In the genomic region with DNA sequence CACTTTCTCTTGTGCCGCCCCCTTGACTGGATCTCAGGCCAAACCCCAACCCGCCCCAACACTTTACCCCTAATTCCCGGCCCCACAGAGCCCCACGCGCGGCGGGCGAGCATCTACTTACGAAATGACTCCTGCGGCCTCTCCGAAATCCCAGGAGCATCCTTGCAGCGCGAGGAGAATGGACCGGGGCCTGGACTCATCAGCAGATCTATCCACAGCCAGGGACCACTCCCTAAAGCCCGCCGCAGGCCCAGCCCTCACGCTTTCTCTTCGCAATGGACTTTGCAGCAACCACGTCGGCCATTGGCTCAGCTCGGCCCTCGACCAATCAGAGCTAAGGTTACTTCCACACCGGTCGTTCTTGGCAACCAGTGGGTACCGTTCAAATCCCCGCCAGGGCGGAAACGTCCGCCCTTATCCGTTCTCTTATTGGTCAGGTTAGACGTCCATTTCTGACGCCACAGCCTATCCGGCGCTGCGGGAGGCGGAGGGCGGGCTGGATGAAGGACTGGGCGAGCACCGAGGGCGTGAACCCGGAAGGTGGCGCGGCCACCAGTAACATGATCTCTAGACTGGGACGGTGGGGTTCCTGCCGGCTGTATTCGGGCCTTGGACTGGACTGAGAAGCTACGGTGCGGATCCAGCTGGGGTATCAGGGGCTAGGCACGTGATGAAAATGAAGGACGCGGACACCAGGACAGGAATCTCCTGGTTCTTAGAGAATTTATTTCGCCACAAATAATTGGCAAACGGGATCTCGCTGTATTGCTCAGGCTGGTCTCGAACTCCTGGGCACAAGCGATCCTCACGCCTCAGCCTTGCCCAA, we compare ENCODE assay signal across 8 cellular contexts. TPM values are rescaled to one million over a fixed set of nuclear protein-coding genes. Genes with fewer than 3 reads are reported as not detected.
DNase-seq lines count a peak whose midpoint lies in the region; ATAC-seq and TF ChIP-seq lines count a peak whose summit lies in the region.

TSS of gene CEP89 (minus strand) at position 244 of the 826 bp plus-strand sequence. CDS start at position 160, 84 bp downstream.
TSS of gene FAAP24 (plus strand) at position 528 of the 826 bp plus-strand sequence. CDS start 955 bp downstream, outside the sequence.

- peak within 1 kb of the TSS; percentile 92 for H3K4me3 ChIP-seq in left ventricle myocardium inferior

- ATAC-seq in HG02852 (IDR thresholded peaks at IDR 0.05; ENCODE audit: unreplicated experiment): peak; percentile 98

- in situ Hi-C loops in GM13976 (cut with MboI; ENCODE audit: low sequenced_read_pairs, unreplicated experiment): loop anchor here (10.0 kb wide), 1 partner anchor 143 kb away; no protein-coding TSS in a partner anchor

- H3K9me3 ChIP-seq in left ventricle myocardium inferior (replicated peaks): no peaks in the 10 kb centered on the region

- peaks cover 9% of the 10 kb centered on the region for H3K36me3 ChIP-seq in left ventricle myocardium inferior

- intact Hi-C loops in left ventricle myocardium inferior (cut with micrococcal nuclease): no loop called here
- intact Hi-C loops in posterior vena cava (cut with DNase I): no loop called here

- H3K27ac ChIP-seq in left ventricle myocardium inferior (replicated peaks): peak within 1 kb of the TSS; percentile 76

- DNase-seq in GM13976 (ENCODE audit: low spot score) (peak; percentile 99), NCI-H1436 treated with DMSO at 0.1 percent for 48 hours (lab: John Stamatoyannopoulos, UW) (peak; percentile 97), T follicular helper cell (ENCODE audit: low read depth) (peak; percentile 98), amniotic epithelial cell (ENCODE audit: low read depth) (peak; percentile 99), left ventricle myocardium inferior (peak; percentile 97), posterior vena cava (ENCODE audit: low spot score) (peak; percentile 99), ureter (ENCODE audit: low spot score) (peak; percentile 100)

- H3K27me3 ChIP-seq in left ventricle myocardium inferior (ENCODE audit: low read depth): no peaks in the 10 kb centered on the region

- TF ChIP-seq CTCF in GM13976 (IDR thresholded peaks at IDR 0.05; ENCODE audit: borderline replicate concordance, control extremely low read depth, extremely low read depth, insufficient read depth, missing control alignments) (no peak), left ventricle myocardium inferior (IDR thresholded peaks at IDR 0.05; ENCODE audit: borderline replicate concordance) (no peak)

- H3K4me1 ChIP-seq in left ventricle myocardium inferior: peaks cover 30% of the 10 kb centered on the region

RNA-seq across cellular contexts. Expression of gene CEP89, which starts in this region (rescaled TPM):
- total RNA-seq in left ventricle myocardium inferior (9.1 TPM), posterior vena cava (10 to 100 TPM; 15.3 to 17.6 TPM), ureter (25.4 TPM)

RNA-seq across cellular contexts. Expression of gene FAAP24, which starts in this region (rescaled TPM):
- total RNA-seq in left ventricle myocardium inferior (0.49 TPM), posterior vena cava (1 to 10 TPM in 1 of 2 donors, under 1 TPM in 1; 0.86 to 1.4 TPM), ureter (4.9 TPM)

Comparison
In these comparisons a context has a peak if more than half of its experiments do, and no peak if none do; other contexts are left out.
1. Peak in every context shown above with its lines: DNase-seq, ATAC-seq, H3K4me3 ChIP-seq and H3K27ac ChIP-seq.